Comparison of ENCODE assay signal across 1 cellular context in genomic region chr4:3284734-3285557, GRCh38.
TF ChIP-seq lines count a peak whose summit lies in the region.

No MANE protein-coding gene starts in this region.

TF ChIP-seq in WTC11, 78 proteins besides CTCF, POLR2A, EP300 and RAD21 (continued from another document):
- TF ChIP-seq NFYB (CRISPR knock-in tag; conservative IDR thresholded peaks at IDR 0.05; ENCODE audit: low read depth): no peak
- TF ChIP-seq MYBL2 (CRISPR knock-in tag; IDR thresholded peaks at IDR 0.05): no peak
- TF ChIP-seq GABPB1 (CRISPR knock-in tag; IDR thresholded peaks at IDR 0.05): no peak
- TF ChIP-seq AR (CRISPR knock-in tag; IDR thresholded peaks at IDR 0.05): no peak
- no peak for TF ChIP-seq E2F1 (CRISPR knock-in tag; IDR thresholded peaks at IDR 0.05)
TF ChIP-seq in WTC11: peak in this region for 0.
